9 cellular contexts compared by ENCODE assay signal in genomic region chr7:37683263-37684120, GRCh38. TPM values are rescaled to one million over a fixed set of nuclear protein-coding genes. Genes with fewer than 3 reads are reported as not detected.
DNase-seq lines count a peak whose midpoint lies in the region; ATAC-seq and TF ChIP-seq lines count a peak whose summit lies in the region.
"Had no signal": no experiment of that assay in that cellular context is flagged by ENCODE, and none has a peak within 500 bp of the region (broad histone marks: within the 10 kb centered on the region; RNA-seq: fewer than 3 reads in every experiment).

TSS of gene GPR141 (plus strand) at chr7:37683766. CDS start at chr7:37740394, 56,628 bp downstream.

- peaks cover 43% of the 10 kb centered on the region for H3K9me3 Mint-ChIP-seq in HFFc6

- H3K36me3 Mint-ChIP-seq in HFFc6 (ENCODE audit: low read depth), result no peaks in the 10 kb centered on the region; the same call in 1 of the 2 replicates
- H3K36me3 Mint-ChIP-seq: CD4-positive, CD25-positive, alpha-beta regulatory T cell had no signal

- H3K4me3 Mint-ChIP-seq in HFFc6, result no peak within 1 kb of the TSS
- H3K4me3 Mint-ChIP-seq: CD4-positive, CD25-positive, alpha-beta regulatory T cell had no signal

- intact Hi-C loops in Right ventricle myocardium superior (cut with DNase I) (no loop called here), cardiac septum (cut with DNase I) (no loop called here)

- H3K27ac Mint-ChIP-seq in HFFc6, result no peak within 1 kb of the TSS
- H3K27ac Mint-ChIP-seq: CD4-positive, CD25-positive, alpha-beta regulatory T cell had no signal

- ATAC-seq in Right ventricle myocardium superior (ENCODE audit: poor library complexity), result peak; percentile 55
- ATAC-seq in HG03066 (IDR thresholded peaks at IDR 0.05; ENCODE audit: low read depth, unreplicated experiment), result peak; percentile 96

- no peak for TF ChIP-seq CTCF in HFFc6 (IDR thresholded peaks at IDR 0.05)

- H3K27me3 Mint-ChIP-seq in HFFc6 (ENCODE audit: insufficient read depth), result no peaks in the 10 kb centered on the region

- no peaks in the 10 kb centered on the region for H3K4me1 Mint-ChIP-seq in HFFc6 (ENCODE audit: low read depth)
- H3K4me1 Mint-ChIP-seq: CD4-positive, CD25-positive, alpha-beta regulatory T cell had no signal

- DNase-seq in Right ventricle myocardium superior (no peak), cardiac septum (ENCODE audit: low spot score) (no peak), SIG-M5 (lab: John Stamatoyannopoulos, UW) (peak; percentile 59), renal cortical epithelial cell (ENCODE audit: low read depth) (peak; percentile 90), T-helper 1 cell (no peak), HFFc6 (no peak), HCEC 1CT (no peak)
- DNase-seq: CD4-positive, CD25-positive, alpha-beta regulatory T cell had no signal

RNA-seq across cellular contexts. Expression of gene GPR141, which starts in this region (rescaled TPM):
- total RNA-seq in Right ventricle myocardium superior (0.38 TPM), cardiac septum (0.40 TPM), renal cortical epithelial cell (not detected in 2 replicates)
- not detected for total RNA-seq in HFFc6 (2021; fragmentation: NEBNext Ultra II Directional; extraction: Animal tissue kit (Norgen Biotek cat#: 25700))
- total RNA-seq: CD4-positive, CD25-positive, alpha-beta regulatory T cell had no signal

Comparison
In these comparisons a context has a peak if more than half of its experiments do, and no peak if none do; other contexts are left out.
1. Peak in ATAC-seq in Right ventricle myocardium superior; RNA of the gene not detected or under 1 TPM.
2. Peak in DNase-seq in renal cortical epithelial cell; RNA of the gene not detected or under 1 TPM.